Comparison of ENCODE assay signal across 20 cellular contexts in genomic region chr5:168163966-168164365, GRCh38.
DNase-seq lines count a peak whose midpoint lies in the region; ATAC-seq and TF ChIP-seq lines count a peak whose summit lies in the region.
"Had no signal": no experiment of that assay in that cellular context is flagged by ENCODE, and none has a peak within 500 bp of the region (broad histone marks: within the 10 kb centered on the region; RNA-seq: fewer than 3 reads in every experiment).

No MANE protein-coding gene starts in this region.

- ATAC-seq in WTC11 (no peak), HG02840 (IDR thresholded peaks at IDR 0.05; ENCODE audit: low FRiP score, unreplicated experiment) (no peak)
- ATAC-seq: left ventricle myocardium superior, Panc1 had no signal

- CTCF ChIA-PET in WTC11 (lab: Charles Lee): no interaction called here

- H3K27ac Mint-ChIP-seq in WTC11 (peak overlapping the region; percentile 59), progenitor cell of endocrine pancreas (peak overlapping the region; percentile 81)
- H3K27ac Mint-ChIP-seq in activated naive CD8-positive, alpha-beta T cell treated with anti-CD3 and anti-CD28 coated beads for 36 hours: no peak overlapping the region

- peak; percentile 3 for DNase-seq in DMS53 treated with DMSO at 0.1 percent for 48 hours (lab: John Stamatoyannopoulos, UW; ENCODE audit: unreplicated experiment)
- DNase-seq in WTC11 (ENCODE audit: low spot score): no peak
- DNase-seq in left kidney (ENCODE audit: low read depth, low spot score): peak; percentile 60
- DNase-seq in progenitor cell of endocrine pancreas (ENCODE audit: low spot score, unreplicated experiment): no peak
- DNase-seq in ecto neural progenitor cell (ENCODE audit: low spot score): no peak
- no peak for DNase-seq in NCI-H526 (lab: John Stamatoyannopoulos, UW)
- DNase-seq in activated naive CD8-positive, alpha-beta T cell treated with anti-CD3 and anti-CD28 coated beads for 36 hours: no peak
- DNase-seq: activated CD4-positive, alpha-beta T cell treated with anti-CD3 and anti-CD28 coated beads, Interleukin-2, amount 50 U/mL, for 48 hours; activated gamma-delta T cell; adrenal gland; DMS 273 treated with DMSO at 0.1 percent for 48 hours; dorsolateral prefrontal cortex; GF-D8; left ventricle myocardium superior; NCI-H748 treated with DMSO at 0.1 percent for 48 hours; sigmoid colon; T-helper 2 cell; WERI-Rb-1 had no signal

- TF ChIP-seq CTCF in WTC11 (IDR thresholded peaks at IDR 0.05) (no peak), progenitor cell of endocrine pancreas (IDR thresholded peaks at IDR 0.05; ENCODE audit: unreplicated experiment) (no peak)

- no peaks in the 10 kb centered on the region for H3K27me3 Mint-ChIP-seq in WTC11 (ENCODE audit: low read depth)
- H3K27me3 Mint-ChIP-seq in progenitor cell of endocrine pancreas: no peaks in the 10 kb centered on the region
- H3K27me3 Mint-ChIP-seq in activated naive CD8-positive, alpha-beta T cell treated with anti-CD3 and anti-CD28 coated beads for 36 hours: peaks cover 4% of the 10 kb centered on the region

- H3K9me3 Mint-ChIP-seq in WTC11 (no peaks in the 10 kb centered on the region), progenitor cell of endocrine pancreas (ENCODE audit: low read depth) (no peaks in the 10 kb centered on the region)
- H3K9me3 Mint-ChIP-seq in activated naive CD8-positive, alpha-beta T cell treated with anti-CD3 and anti-CD28 coated beads for 36 hours: no peaks in the 10 kb centered on the region

- POLR2A ChIA-PET in WTC11 (lab: Charles Lee): no interaction called here

- H3K4me1 Mint-ChIP-seq in WTC11 (peaks cover 42% of the 10 kb centered on the region), progenitor cell of endocrine pancreas (ENCODE audit: low read depth) (peaks cover 30% of the 10 kb centered on the region)
- H3K4me1 Mint-ChIP-seq in activated naive CD8-positive, alpha-beta T cell treated with anti-CD3 and anti-CD28 coated beads for 36 hours: peaks cover 11% of the 10 kb centered on the region

- H3K36me3 Mint-ChIP-seq in WTC11 (no peaks in the 10 kb centered on the region), progenitor cell of endocrine pancreas (ENCODE audit: insufficient read depth) (no peaks in the 10 kb centered on the region)
- H3K36me3 Mint-ChIP-seq in activated naive CD8-positive, alpha-beta T cell treated with anti-CD3 and anti-CD28 coated beads for 36 hours: no peaks in the 10 kb centered on the region

- H3K4me3 Mint-ChIP-seq in WTC11: no peak overlapping the region
- no peak overlapping the region for H3K4me3 Mint-ChIP-seq in progenitor cell of endocrine pancreas (ENCODE audit: low read depth)
- no peak overlapping the region for H3K4me3 Mint-ChIP-seq in activated naive CD8-positive, alpha-beta T cell treated with anti-CD3 and anti-CD28 coated beads for 36 hours

TF ChIP-seq in WTC11, 78 proteins besides CTCF, POLR2A, EP300 and RAD21:
- TF ChIP-seq OVOL2 (CRISPR knock-in tag; IDR thresholded peaks at IDR 0.05; ENCODE audit: borderline replicate concordance) (no peak), ERG (CRISPR knock-in tag; IDR thresholded peaks at IDR 0.05) (no peak), JAZF1 (CRISPR knock-in tag; IDR thresholded peaks at IDR 0.05) (no peak), NFATC4 (CRISPR knock-in tag; IDR thresholded peaks at IDR 0.05) (no peak), GTF2I (CRISPR knock-in tag; conservative IDR thresholded peaks at IDR 0.05) (no peak), USF1 (CRISPR knock-in tag; IDR thresholded peaks at IDR 0.05) (no peak), NR2C2 (CRISPR knock-in tag; IDR thresholded peaks at IDR 0.05) (no peak), ELF4 (CRISPR knock-in tag; IDR thresholded peaks at IDR 0.05; ENCODE audit: low read depth) (no peak), ZNF138 (CRISPR knock-in tag; conservative IDR thresholded peaks at IDR 0.05) (no peak), KAT7 (CRISPR knock-in tag; IDR thresholded peaks at IDR 0.05; ENCODE audit: borderline replicate concordance) (no peak), ZMAT4 (CRISPR knock-in tag; IDR thresholded peaks at IDR 0.05) (no peak), PRDM15 (CRISPR knock-in tag; IDR thresholded peaks at IDR 0.05) (no peak), ATF6 (CRISPR knock-in tag; IDR thresholded peaks at IDR 0.05) (no peak), ZBTB43 (CRISPR knock-in tag; IDR thresholded peaks at IDR 0.05) (no peak), HMGA2 (CRISPR knock-in tag; IDR thresholded peaks at IDR 0.05) (no peak), EMX1 (CRISPR knock-in tag; IDR thresholded peaks at IDR 0.05) (no peak)

Comparison
In these comparisons a context has a peak if more than half of its experiments do, and no peak if none do; other contexts are left out.
1. DNase-seq: peak in DMS53 treated with DMSO at 0.1 percent for 48 hours (single experiment) and left kidney (single experiment); none in WTC11 (single experiment), progenitor cell of endocrine pancreas (single experiment), ecto neural progenitor cell (single experiment), NCI-H526 (0 of 2) and activated naive CD8-positive, alpha-beta T cell treated with anti-CD3 and anti-CD28 coated beads for 36 hours (single experiment).